ENCODE assay signal across 8 cellular contexts in the genomic region with DNA sequence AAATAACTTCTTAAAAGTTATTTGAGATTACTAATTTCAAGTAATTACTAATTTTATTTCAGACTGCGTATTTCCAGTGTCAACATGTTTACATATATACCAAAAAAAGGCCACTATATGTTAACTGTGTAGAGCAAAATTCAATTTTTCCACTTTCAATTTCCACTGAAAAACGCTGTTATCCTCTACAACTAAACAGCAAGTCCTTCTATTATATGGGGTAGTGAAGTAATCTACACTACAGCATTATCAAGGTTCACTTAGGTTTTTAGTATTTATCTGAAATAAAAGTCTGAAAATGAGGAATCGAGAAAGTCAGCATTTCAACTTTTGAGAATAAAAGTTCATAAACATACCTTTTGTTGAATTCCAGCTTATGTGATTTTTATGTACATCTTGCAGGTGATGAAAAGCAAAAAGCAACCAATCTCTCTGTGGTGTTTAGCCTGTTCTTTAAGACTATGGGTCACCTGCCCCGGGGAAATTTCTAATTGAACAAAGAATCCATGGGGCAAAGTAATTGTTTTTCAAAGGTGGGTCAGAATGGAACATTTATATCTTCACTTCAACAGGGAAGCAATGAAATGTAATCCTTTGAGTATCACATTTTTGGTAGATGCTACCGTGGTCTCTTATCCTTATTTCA. TPM values are rescaled to one million over a fixed set of nuclear protein-coding genes. Genes with fewer than 3 reads are reported as not detected.
DNase-seq lines count a peak whose midpoint lies in the region; ATAC-seq and TF ChIP-seq lines count a peak whose summit lies in the region.

No MANE protein-coding gene starts in this region.

- intact Hi-C loops in natural killer cell (cut with micrococcal nuclease): loop anchor here (5.0 to 10.0 kb wide), 3 partner anchors 155 to 758 kb away; no protein-coding TSS in a partner anchor

- H3K9me3 Mint-ChIP-seq in chondrocyte (ENCODE audit: low read depth): no peaks in the 10 kb centered on the region
- no peaks in the 10 kb centered on the region for H3K9me3 Mint-ChIP-seq in natural killer cell

- peak overlapping the region; percentile 93 for H3K4me3 Mint-ChIP-seq in chondrocyte (ENCODE audit: unreplicated experiment)
- H3K4me3 Mint-ChIP-seq in natural killer cell: peak overlapping the region; percentile 88

- DNase-seq in BJ (ENCODE audit: low read depth) (no peak), chondrocyte (ENCODE audit: low spot score) (no peak), natural killer cell (no peak), kidney tubule cell (ENCODE audit: low spot score) (no peak), pons (ENCODE audit: low spot score) (no peak), NCI-H1694 (lab: John Stamatoyannopoulos, UW) (no peak)

- no peak for TF ChIP-seq CTCF in BJ (IDR thresholded peaks at IDR 0.05; ENCODE audit: insufficient read depth, low read depth, low read length)
- TF ChIP-seq CTCF in KMS-11 (conservative IDR thresholded peaks at IDR 0.05; ENCODE audit: low read depth, low read length): no peak
- TF ChIP-seq CTCF in chondrocyte (IDR thresholded peaks at IDR 0.05): no peak
- TF ChIP-seq CTCF in natural killer cell (IDR thresholded peaks at IDR 0.05): no peak

- no peak overlapping the region for H3K9ac ChIP-seq in KMS-11

- H3K36me3 ChIP-seq in BJ (ENCODE audit: control insufficient read depth, insufficient read depth, low read length) (no peaks in the 10 kb centered on the region), KMS-11 (ENCODE audit: insufficient read depth) (no peaks in the 10 kb centered on the region)

- CTCF ChIA-PET in BJ (lab: Yijun Ruan, JAX): interaction anchor here (1.0 kb wide), 1 partner anchor 331 kb away, joined by 5 read pairs; no protein-coding TSS in a partner anchor

- H2AFZ ChIP-seq in KMS-11 (ENCODE audit: low read depth): no peak overlapping the region

- ATAC-seq in natural killer cell (no peak), HG03175 (IDR thresholded peaks at IDR 0.05; ENCODE audit: unreplicated experiment) (no peak)

- POLR2A ChIA-PET in BJ (lab: Charles Lee): no interaction called here

- H3K4me3 ChIP-seq in BJ (ENCODE audit: low read depth, low read length) (peak overlapping the region; percentile 98), KMS-11 (IDR thresholded peaks at IDR 0.05; ENCODE audit: insufficient read depth, low read depth, low read length) (no peak overlapping the region)

- H3K27me3 ChIP-seq in BJ (ENCODE audit: control insufficient read depth, insufficient read depth, low read length): no peaks in the 10 kb centered on the region
- no peaks in the 10 kb centered on the region for H3K27me3 ChIP-seq in KMS-11 (ENCODE audit: insufficient read depth, low read depth)

- H3K4me1 Mint-ChIP-seq in chondrocyte (ENCODE audit: low read depth): peaks cover 81% of the 10 kb centered on the region
- H3K4me1 Mint-ChIP-seq in natural killer cell: peaks cover 57 to 75% of the 10 kb centered on the region in 2 donors

- H3K36me3 Mint-ChIP-seq in chondrocyte (ENCODE audit: low read depth) (peaks cover 12% of the 10 kb centered on the region), natural killer cell (peaks cover 47% of the 10 kb centered on the region)

- H3K4me2 ChIP-seq in KMS-11: peak overlapping the region; percentile 72

- peaks cover 45% of the 10 kb centered on the region for H3K79me2 ChIP-seq in KMS-11 (ENCODE audit: insufficient read depth, low read depth)

- H3K27ac ChIP-seq in KMS-11: no peak overlapping the region

- H4K20me1 ChIP-seq in KMS-11 (ENCODE audit: insufficient read depth): no peaks in the 10 kb centered on the region

- H3K4me1 ChIP-seq in KMS-11 (ENCODE audit: low read depth, poor library complexity, severe bottlenecking): peaks cover 66% of the 10 kb centered on the region

- peak overlapping the region; percentile 65 for H3K27ac Mint-ChIP-seq in chondrocyte (ENCODE audit: unreplicated experiment)
- H3K27ac Mint-ChIP-seq in natural killer cell: peak overlapping the region; percentile 98 to 99

- H3K27me3 Mint-ChIP-seq in chondrocyte (ENCODE audit: low read depth): no peaks in the 10 kb centered on the region
- H3K27me3 Mint-ChIP-seq in natural killer cell (ENCODE audit: low read depth in 2 of 2): no peaks in the 10 kb centered on the region

RNA-seq across cellular contexts. Expression of a gene that starts 3.3 kb away (rescaled TPM):
- polyA plus RNA-seq in BJ (2011; rRNA removed): 73.8 and 81.3 TPM in 2 replicates
- 66.4 and 77.9 TPM in 2 replicates for polyA minus RNA-seq in BJ (2011; rRNA and poly(A)+ RNA removed)
- total RNA-seq in chondrocyte: 28.3 to 56.8 TPM (median 53.6 TPM) in 3 replicates
- 1,000 to 10,000 TPM in 1 of 3 donors, 100 to 1,000 TPM in 2; 801 to 1,037 (median 830) TPM for total RNA-seq in natural killer cell

Comparison
In these comparisons a context has a peak if more than half of its experiments do, and no peak if none do; other contexts are left out.
1. RNA of a gene that starts 3.3 kb away (total RNA-seq): 801 to 1,037 TPM in natural killer cell; 28.3 to 56.8 TPM in chondrocyte; every median in the first group is over 10 times any median in the second.